In the genomic region with DNA sequence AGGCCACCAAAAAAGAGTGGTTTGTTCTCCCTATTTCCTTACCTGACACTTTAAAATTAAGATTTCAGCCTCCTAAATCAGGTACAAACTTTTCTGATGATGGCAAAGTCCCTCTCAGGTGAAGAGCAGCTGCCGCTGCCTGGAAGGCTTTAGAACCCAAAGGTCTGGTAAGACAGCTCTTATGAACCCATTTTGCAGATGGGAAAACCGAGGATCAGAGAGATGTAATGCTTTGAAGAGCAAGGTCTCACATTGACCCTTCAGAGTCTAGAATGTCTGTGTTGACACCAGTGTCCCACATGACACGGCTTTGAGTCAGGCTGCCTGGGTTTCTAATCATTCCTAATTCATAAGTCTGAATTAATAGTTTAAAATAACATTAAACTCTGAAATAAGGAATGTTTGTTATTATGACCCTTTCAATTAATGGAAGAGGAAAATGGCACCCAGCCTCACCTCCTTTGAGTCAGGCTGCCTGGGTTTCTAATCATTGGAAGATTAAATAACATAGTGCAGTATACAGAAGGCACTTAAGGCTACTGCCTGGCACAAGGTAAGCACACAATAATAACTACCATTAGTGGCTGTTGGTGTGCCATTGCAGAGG, we compare ENCODE assay signal across 1 cellular context.
TF ChIP-seq lines count a peak whose summit lies in the region.

No MANE protein-coding gene starts in this region.

TF ChIP-seq in A549, 52 proteins besides CTCF, POLR2A, EP300 and RAD21 (continued from another document):
- TF ChIP-seq REST (IDR thresholded peaks at IDR 0.05) (no peak), TFCP2L1 (CRISPR knock-in tag; IDR thresholded peaks at IDR 0.05) (no peak), KDM1A (IDR thresholded peaks at IDR 0.05; ENCODE audit: low read depth) (0 out of 2 replicates have a peak, but pooled peaks have one; percentile 46), HOXB5 (CRISPR knock-in tag; IDR thresholded peaks at IDR 0.05) (no peak), ZC3H11A (IDR thresholded peaks at IDR 0.05) (no peak)
